ENCODE assay signal across 8 cellular contexts in the genomic region with DNA sequence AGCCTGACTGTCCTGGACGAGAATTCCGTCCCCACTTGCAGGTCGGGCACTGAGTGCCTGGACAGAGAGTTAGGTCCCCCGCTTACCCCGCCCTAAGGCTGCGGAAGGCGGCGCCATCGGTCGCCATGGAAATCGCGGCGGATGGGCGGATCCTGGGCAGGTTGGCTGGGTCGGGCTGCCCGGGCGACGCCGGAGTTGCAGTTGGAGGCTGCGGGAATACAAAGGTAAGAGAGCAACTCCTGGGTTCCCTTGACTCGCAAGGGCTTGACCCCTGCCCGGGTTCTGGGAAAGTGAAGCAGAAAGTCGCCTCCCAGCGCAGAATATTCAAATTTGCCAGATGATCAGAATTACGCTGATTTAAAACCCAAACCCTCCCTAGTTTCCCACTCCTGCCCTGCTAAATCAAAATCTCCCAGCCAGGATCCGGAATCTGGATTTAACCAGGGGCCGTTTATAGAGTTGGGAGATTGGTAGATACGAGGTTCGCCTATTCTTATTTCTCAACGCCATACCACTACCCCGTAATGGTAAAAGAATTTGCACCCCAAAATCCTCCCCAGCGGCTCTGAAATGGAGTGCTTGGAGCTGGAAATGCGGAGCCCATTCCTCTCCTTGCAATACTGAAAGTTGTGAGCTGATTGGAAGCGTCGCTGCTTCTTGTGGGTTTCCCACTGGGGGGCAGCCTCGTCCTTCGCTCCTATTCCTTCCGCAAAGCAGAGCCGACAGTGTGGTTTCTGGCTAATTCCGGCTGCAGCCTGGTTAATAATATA.
DNase-seq lines count a peak whose midpoint lies in the region; ATAC-seq and TF ChIP-seq lines count a peak whose summit lies in the region.

No MANE protein-coding gene starts in this region.

- TF ChIP-seq CTCF in lung (IDR thresholded peaks at IDR 0.05; ENCODE audit: control extremely low read depth, extremely low read depth): peak; percentile 28

- WGBS in lung, 2 donors: 1% methylated on average over 40 of the region's 40 CpGs

- peak; percentile 49 for ATAC-seq in GM19372 (IDR thresholded peaks at IDR 0.05; ENCODE audit: low read depth, unreplicated experiment)
- ATAC-seq in lung (ENCODE audit: insufficient read depth, low FRiP score): peak; percentile 95
- peak; percentile 46 for ATAC-seq in stimulated activated naive CD8-positive, alpha-beta T cell treated with anti-CD3 and anti-CD28 coated beads, Interleukin-15, amount 100 ng/mL, for 72 hours
- no peak for ATAC-seq in HG02678 (IDR thresholded peaks at IDR 0.05; ENCODE audit: unreplicated experiment)

- H3K9me3 ChIP-seq in MG63 (no peaks in the 10 kb centered on the region), SK-N-MC (ENCODE audit: low read depth, low read length) (no peaks in the 10 kb centered on the region), lung (ENCODE audit: control insufficient read depth in 2 of 2, insufficient read depth in 1 of 2, low read length in 1 of 2) (no peaks in the 10 kb centered on the region)

- H3K27ac ChIP-seq in SK-N-MC (no peak overlapping the region), lung (ENCODE audit: low read depth in 1 of 2, low read length in 1 of 2) (peak overlapping the region; percentile 55 to 65)

- H3K27me3 ChIP-seq in MG63 (no peaks in the 10 kb centered on the region), lung (ENCODE audit: control insufficient read depth, insufficient read depth) (no peaks in the 10 kb centered on the region)

- peaks cover 7 to 15% of the 10 kb centered on the region in 2 donors for H3K9me3 Mint-ChIP-seq in stimulated activated naive CD8-positive, alpha-beta T cell treated with anti-CD3 and anti-CD28 coated beads, Interleukin-15, amount 100 ng/mL, for 72 hours

- peak overlapping the region; percentile 86 to 90 for H3K4me3 Mint-ChIP-seq in stimulated activated naive CD8-positive, alpha-beta T cell treated with anti-CD3 and anti-CD28 coated beads, Interleukin-15, amount 100 ng/mL, for 72 hours

- DNase-seq in CD1c-positive myeloid dendritic cell (ENCODE audit: extremely low spot score) (peak; percentile 52), MG63 (peak; percentile 40), SK-N-MC (ENCODE audit: low read depth, low spot score) (no peak), epidermal melanocyte (ENCODE audit: insufficient read length, low spot score) (peak; percentile 80), lung (ENCODE audit: low spot score) (peak; percentile 81)
- DNase-seq in stimulated activated naive CD8-positive, alpha-beta T cell treated with anti-CD3 and anti-CD28 coated beads, Interleukin-15, amount 100 ng/mL, for 72 hours: peak; percentile 18 to 21

- H3K27ac Mint-ChIP-seq in stimulated activated naive CD8-positive, alpha-beta T cell treated with anti-CD3 and anti-CD28 coated beads, Interleukin-15, amount 100 ng/mL, for 72 hours: peak overlapping the region; percentile 54 to 78

- H3K36me3 ChIP-seq in MG63: no peaks in the 10 kb centered on the region
- no peaks in the 10 kb centered on the region for H3K36me3 ChIP-seq in SK-N-MC (ENCODE audit: insufficient read depth, low read length)
- H3K36me3 ChIP-seq in lung (ENCODE audit: control insufficient read depth in 2 of 2, insufficient read depth in 2 of 2, low read length in 2 of 2): no peaks in the 10 kb centered on the region

- H3K4me1 ChIP-seq in lung (ENCODE audit: control insufficient read depth in 2 of 2, insufficient read depth in 2 of 2, low read length in 2 of 2): peaks cover 2 to 3% of the 10 kb centered on the region in 2 donors

- peaks cover 16% of the 10 kb centered on the region for H3K4me1 Mint-ChIP-seq in stimulated activated naive CD8-positive, alpha-beta T cell treated with anti-CD3 and anti-CD28 coated beads, Interleukin-15, amount 100 ng/mL, for 72 hours

- H3K9ac ChIP-seq in SK-N-MC (ENCODE audit: insufficient read length): peak overlapping the region; percentile 31

- peaks cover 63% of the 10 kb centered on the region for H3K27me3 Mint-ChIP-seq in stimulated activated naive CD8-positive, alpha-beta T cell treated with anti-CD3 and anti-CD28 coated beads, Interleukin-15, amount 100 ng/mL, for 72 hours

- H3K4me3 ChIP-seq in MG63 (peak overlapping the region; percentile 47), SK-N-MC (peak overlapping the region; percentile 78), lung (peak overlapping the region; percentile 47)
